18 cellular contexts compared by ENCODE assay signal in the genomic region with DNA sequence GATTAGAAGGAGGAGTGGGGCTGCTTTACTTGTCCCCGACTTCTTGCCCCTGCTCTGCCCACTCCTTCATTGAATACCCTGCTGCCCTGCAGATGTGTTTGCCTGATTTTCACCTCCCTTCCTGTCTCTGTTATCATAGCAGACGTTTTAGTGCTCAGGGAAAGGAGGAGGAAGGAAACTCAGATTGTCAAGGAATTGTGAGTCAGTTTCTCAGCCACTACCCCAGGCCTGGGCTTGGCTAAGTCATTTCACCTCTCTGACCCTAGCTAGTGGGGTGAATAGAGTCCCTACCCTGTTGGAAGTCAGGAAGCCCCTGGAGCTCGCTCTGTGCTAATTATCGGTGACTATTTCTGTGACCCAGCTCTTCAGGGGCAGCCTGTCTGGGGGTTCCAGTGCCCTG. TPM values are rescaled to one million over a fixed set of nuclear protein-coding genes. Genes with fewer than 3 reads are reported as not detected.
DNase-seq lines count a peak whose midpoint lies in the region; ATAC-seq, FAIRE-seq and TF ChIP-seq lines count a peak whose summit lies in the region.
"Had no signal": no experiment of that assay in that cellular context is flagged by ENCODE, and none has a peak within 500 bp of the region (broad histone marks: within the 10 kb centered on the region; RNA-seq: fewer than 3 reads in every experiment).

No MANE protein-coding gene starts in this region.

- no TSS peak for BruUV-seq in K562 (replicated peaks; lab: Mats Ljungman, UMichigan)

- DNase-seq in left ventricle myocardium inferior = no peak
- no peak for DNase-seq in right atrium auricular region (ENCODE audit: low spot score)
- DNase-seq in K562 (ENCODE audit: extremely low read depth in 1 of 4, low spot score in 3 of 4) = no peak
- DNase-seq in glomerular endothelial cell (ENCODE audit: extremely low read depth, low read depth, low spot score) = peak; percentile 60
- DNase-seq in vagina (ENCODE audit: extremely low spot score in 2 of 2) = no peak
- DNase-seq in HTR-8/SVneo (ENCODE audit: insufficient read length, low spot score) = no peak
- DNase-seq in GM20000 (ENCODE audit: low spot score) = no peak
- DNase-seq: ACHN; CD4-positive, alpha-beta memory T cell; DMS79 treated with DMSO at 0.1 percent for 48 hours; HCEC 1CT; Kasumi-1; NCI-H1930; NCI-H2171 treated with DMSO at 0.1 percent for 48 hours; NCI-H510A had no signal

- no peak for TF ChIP-seq EP300 in K562 (IDR thresholded peaks at IDR 0.05; ENCODE audit: low read length)

- no peak overlapping the region for H2AFZ ChIP-seq in K562 (ENCODE audit: low read depth, low read length)

- H3K36me3 ChIP-seq in left ventricle myocardium inferior (peaks cover 5% of the 10 kb centered on the region), right atrium auricular region (no peaks in the 10 kb centered on the region), K562 (ENCODE audit: control insufficient read depth, insufficient read depth, low read length) (no peaks in the 10 kb centered on the region), vagina (no peaks in the 10 kb centered on the region)

- CTCF ChIA-PET in K562 (lab: Yijun Ruan, JAX; ENCODE audit: low intra/inter-chr PET ratio) = no interaction called here

- H3K27ac ChIP-seq in left ventricle myocardium inferior (replicated peaks) (peak overlapping the region; percentile 87), right atrium auricular region (no peak overlapping the region), K562 (ENCODE audit: extremely low read depth, low read depth, low read length) (peak overlapping the region; percentile 15; the same call in 1 of the 3 replicates), vagina (peak overlapping the region; percentile 36)

- H3K27me3 ChIP-seq in left ventricle myocardium inferior (ENCODE audit: low read depth) (no peaks in the 10 kb centered on the region), right atrium auricular region (no peaks in the 10 kb centered on the region), K562 (ENCODE audit: control insufficient read depth in 2 of 2, insufficient read depth in 2 of 2, low read length in 2 of 2) (no peaks in the 10 kb centered on the region), vagina (no peaks in the 10 kb centered on the region)

- no peak for TF ChIP-seq CTCF in left ventricle myocardium inferior (IDR thresholded peaks at IDR 0.05; ENCODE audit: borderline replicate concordance)
- TF ChIP-seq CTCF in right atrium auricular region (IDR thresholded peaks at IDR 0.05) = no peak
- no peak for TF ChIP-seq CTCF in K562 (IDR thresholded peaks at IDR 0.05 in 2 of 3, conservative IDR thresholded peaks at IDR 0.05 in 1 of 3; ENCODE audit: insufficient read depth in 2 of 3, low read depth in 1 of 3, low read length in 3 of 3)
- no peak for TF ChIP-seq CTCF in vagina (IDR thresholded peaks at IDR 0.05)
- TF ChIP-seq CTCF in GM20000 (IDR thresholded peaks at IDR 0.05; ENCODE audit: extremely low read depth, missing control alignments) = no peak

- no peak overlapping the region for H3K4me3 ChIP-seq in left ventricle myocardium inferior
- no peak overlapping the region for H3K4me3 ChIP-seq in right atrium auricular region
- H3K4me3 ChIP-seq in K562 = no peak overlapping the region
- no peak overlapping the region for H3K4me3 ChIP-seq in vagina

- H3K4me1 ChIP-seq in left ventricle myocardium inferior (peaks cover 93% of the 10 kb centered on the region), right atrium auricular region (peaks cover 0 to 20% of the 10 kb centered on the region in 2 donors), K562 (replicated peaks in 1 of 2; ENCODE audit: control insufficient read depth in 2 of 2, insufficient read depth in 2 of 2, low read length in 2 of 2) (peaks cover 5 to 7% of the 10 kb centered on the region in 2 experiments; a peak in 3 of 5 replicates), vagina (peaks cover 66% of the 10 kb centered on the region)

- H3K9me1 ChIP-seq in K562 (ENCODE audit: control insufficient read depth, insufficient read depth, low read length) = no peaks in the 10 kb centered on the region

- no peak for TF ChIP-seq POLR2A in K562 (conservative IDR thresholded peaks at IDR 0.05)
- TF ChIP-seq POLR2A in vagina (IDR thresholded peaks at IDR 0.05) = no peak

- TF ChIP-seq RAD21 in K562 (CRISPR knock-in tag; conservative IDR thresholded peaks at IDR 0.05 in 1 of 2, IDR thresholded peaks at IDR 0.05 in 1 of 2) = no peak

- H3K9ac ChIP-seq in K562 (ENCODE audit: insufficient read depth in 1 of 2, low read depth in 2 of 2, low read length in 2 of 2) = no peak overlapping the region

- H3K9me3 ChIP-seq in left ventricle myocardium inferior (replicated peaks) (no peaks in the 10 kb centered on the region), right atrium auricular region (no peaks in the 10 kb centered on the region), K562 (replicated peaks; ENCODE audit: control insufficient read depth, insufficient read depth, low read depth, low read length) (no peaks in the 10 kb centered on the region), vagina (no peaks in the 10 kb centered on the region)

- in situ Hi-C loops in K562 (cut with MboI) = no loop called here

- H3K4me2 ChIP-seq in K562 (ENCODE audit: insufficient read depth, low read length) = no peak overlapping the region

- no peaks in the 10 kb centered on the region for H4K20me1 ChIP-seq in K562 (replicated peaks; ENCODE audit: control insufficient read depth, insufficient read depth, low read length)

- no peak for ATAC-seq in K562

- no peak for FAIRE-seq in K562 (lab: Jason Lieb, UNC)
- no peak for FAIRE-seq in HTR-8/SVneo (lab: Jason Lieb, UNC)
- FAIRE-seq: D721Med, G401.6, GM12891 had no signal

- 43% methylated on average over 3 of the region's 4 CpGs for WGBS in K562 (ENCODE audit: insufficient coverage, low coverage, missing lambda C conversion rate)

- POLR2A ChIA-PET in K562 (lab: Yijun Ruan, JAX) = no interaction called here

- H3K79me2 ChIP-seq in K562 (ENCODE audit: control insufficient read depth, insufficient read depth, low read length) = peaks cover 25% of the 10 kb centered on the region

- intact Hi-C loops in left ventricle myocardium inferior (cut with micrococcal nuclease) = no loop called here
- intact Hi-C loops in K562 (cut with micrococcal nuclease) = no loop called here
- intact Hi-C loops in vagina (cut with DNase I) = no loop called here

RNA-seq across cellular contexts. Expression of gene BCKDHA, which starts 3.9 kb away (rescaled TPM):
- total RNA-seq in left ventricle myocardium inferior (51.0 TPM), right atrium auricular region (10 to 100 TPM; 65.2 to 77.6 TPM), K562 (2014; rRNA removed) (44.5 and 52.5 TPM in 2 replicates), K562 (2014; rRNA removed; fragmentation: Illumina TruSeq; extraction: Trizol) (2.0 and 4.8 TPM in 2 replicates), K562 (2015; rRNA removed; fragmentation: Illumina TruSeq; extraction: Trizol) (10.6 and 14.0 TPM in 2 replicates), K562 (2021) (14.6 and 16.6 TPM in 2 replicates), glomerular endothelial cell (27.0 and 33.6 TPM in 2 replicates), vagina (68.5 TPM)
- total RNA-seq in K562 (2011; cell fraction: chromatin; rRNA removed; ENCODE audit: low replicate concordance) = 10.6 and 34.3 TPM in 2 replicates
- 28.8 and 36.0 TPM in 2 replicates for total RNA-seq in K562 (2011; cell fraction: nucleolus; rRNA removed)
- total RNA-seq in K562 (2011; cell fraction: nucleoplasm; rRNA removed) = 11.3 and 14.4 TPM in 2 replicates
- polyA plus RNA-seq in K562 (2011; rRNA removed) (14.1 and 30.0 TPM in 2 replicates), K562 (2014; fragmentation: Illumina TruSeq; extraction: Trizol) (24.0 and 28.8 TPM in 2 replicates), K562 (2014; fragmentation: Nextera tagmentation; extraction: Ambion mirVana) (1 to 10 TPM; 4.5 to 6.4 TPM), K562 (2014; rRNA removed) (23.0 and 26.9 TPM in 2 replicates)
- 42.6 and 93.8 TPM in 2 replicates for polyA plus RNA-seq in K562 (2011; cell fraction: cytosol; rRNA removed)
- polyA plus RNA-seq in K562 (2011; cell fraction: nucleus; rRNA removed) = 46.1 and 46.4 TPM in 2 replicates
- polyA plus RNA-seq in K562 (2012) = 18.7 and 29.6 TPM in 2 replicates
- 6.4 and 7.1 TPM in 2 replicates for polyA minus RNA-seq in K562 (2011; rRNA and poly(A)+ RNA removed)
- polyA minus RNA-seq in K562 (2011; cell fraction: cytosol; rRNA and poly(A)+ RNA removed) = 22.1 and 33.9 TPM in 2 replicates
- 11.6 and 15.8 TPM in 2 replicates for polyA minus RNA-seq in K562 (2011; cell fraction: nucleus; rRNA and poly(A)+ RNA removed)

RNA-seq across cellular contexts. Expression of gene EXOSC5, which starts 4.3 kb away (rescaled TPM):
- total RNA-seq in left ventricle myocardium inferior (17.4 TPM), right atrium auricular region (1 to 10 TPM; 8.5 to 9.0 TPM), K562 (2014; rRNA removed) (37.8 and 47.1 TPM in 2 replicates), K562 (2014; rRNA removed; fragmentation: Illumina TruSeq; extraction: Trizol) (8.6 and 10.9 TPM in 2 replicates), K562 (2015; rRNA removed; fragmentation: Illumina TruSeq; extraction: Trizol) (32.5 and 35.0 TPM in 2 replicates), K562 (2021) (59.7 and 66.0 TPM in 2 replicates), glomerular endothelial cell (16.7 and 17.0 TPM in 2 replicates), vagina (15.2 TPM)
- total RNA-seq in K562 (2011; cell fraction: chromatin; rRNA removed; ENCODE audit: low replicate concordance) = 10.4 and 27.0 TPM in 2 replicates
- 28.7 and 35.4 TPM in 2 replicates for total RNA-seq in K562 (2011; cell fraction: nucleolus; rRNA removed)
- total RNA-seq in K562 (2011; cell fraction: nucleoplasm; rRNA removed) = 18.0 and 19.2 TPM in 2 replicates
- polyA plus RNA-seq in K562 (2011; rRNA removed) (43.3 and 53.6 TPM in 2 replicates), K562 (2014; fragmentation: Illumina TruSeq; extraction: Trizol) (22.3 and 47.3 TPM in 2 replicates), K562 (2014; fragmentation: Nextera tagmentation; extraction: Ambion mirVana) (10 to 100 TPM; 15.1 to 41.8 TPM), K562 (2014; rRNA removed) (75.5 and 76.1 TPM in 2 replicates)
- 64.2 and 117 TPM in 2 replicates for polyA plus RNA-seq in K562 (2011; cell fraction: cytosol; rRNA removed)
- 33.3 and 35.8 TPM in 2 replicates for polyA plus RNA-seq in K562 (2011; cell fraction: nucleus; rRNA removed)
- polyA plus RNA-seq in K562 (2012) = 51.8 and 96.9 TPM in 2 replicates
- 8.8 and 12.2 TPM in 2 replicates for polyA minus RNA-seq in K562 (2011; rRNA and poly(A)+ RNA removed)
- polyA minus RNA-seq in K562 (2011; cell fraction: cytosol; rRNA and poly(A)+ RNA removed) = 19.4 and 42.8 TPM in 2 replicates
- 10.1 and 11.0 TPM in 2 replicates for polyA minus RNA-seq in K562 (2011; cell fraction: nucleus; rRNA and poly(A)+ RNA removed)

RNA-seq across cellular contexts. Expression of gene TMEM91, which starts 25.1 kb away (rescaled TPM):
- total RNA-seq in left ventricle myocardium inferior (2.8 TPM), right atrium auricular region (1 to 10 TPM; 5.0 to 8.5 TPM), K562 (2014; rRNA removed) (2.8 and 4.3 TPM in 2 replicates), K562 (2014; rRNA removed; fragmentation: Illumina TruSeq; extraction: Trizol) (1.5 and 1.6 TPM in 2 replicates), K562 (2015; rRNA removed; fragmentation: Illumina TruSeq; extraction: Trizol) (1.7 and 1.8 TPM in 2 replicates), K562 (2021) (2.3 and 2.7 TPM in 2 replicates), glomerular endothelial cell (9.4 and 10.1 TPM in 2 replicates), vagina (34.4 TPM)
- 24.4 and 50.0 TPM in 2 replicates for total RNA-seq in K562 (2011; cell fraction: chromatin; rRNA removed; ENCODE audit: low replicate concordance)
- 29.5 and 29.9 TPM in 2 replicates for total RNA-seq in K562 (2011; cell fraction: nucleolus; rRNA removed)
- total RNA-seq in K562 (2011; cell fraction: nucleoplasm; rRNA removed) = 34.4 and 41.6 TPM in 2 replicates
- polyA plus RNA-seq in K562 (2011; rRNA removed) (3.0 and 3.9 TPM in 2 replicates), K562 (2014; fragmentation: Illumina TruSeq; extraction: Trizol) (3.0 and 3.1 TPM in 2 replicates), K562 (2014; fragmentation: Nextera tagmentation; extraction: Ambion mirVana) (1 to 10 TPM; 1.2 to 1.8 TPM), K562 (2014; rRNA removed) (3.1 and 5.2 TPM in 2 replicates)
- 2.3 and 3.1 TPM in 2 replicates for polyA plus RNA-seq in K562 (2011; cell fraction: cytosol; rRNA removed)
- 18.6 and 23.2 TPM in 2 replicates for polyA plus RNA-seq in K562 (2011; cell fraction: nucleus; rRNA removed)
- 2.8 and 6.9 TPM in 2 replicates for polyA plus RNA-seq in K562 (2012)
- polyA minus RNA-seq in K562 (2011; rRNA and poly(A)+ RNA removed) = 1.9 and 2.4 TPM in 2 replicates
- 2.0 and 3.7 TPM in 2 replicates for polyA minus RNA-seq in K562 (2011; cell fraction: cytosol; rRNA and poly(A)+ RNA removed)
- polyA minus RNA-seq in K562 (2011; cell fraction: nucleus; rRNA and poly(A)+ RNA removed) = 5.4 and 6.3 TPM in 2 replicates

RNA-seq across cellular contexts. Expression of gene B3GNT8, which starts 25.7 kb away (rescaled TPM):
- total RNA-seq in left ventricle myocardium inferior (10.3 TPM), right atrium auricular region (1 to 10 TPM; 1.9 to 4.5 TPM), K562 (2014; rRNA removed) (1.00 and 2.3 TPM in 2 replicates), K562 (2014; rRNA removed; fragmentation: Illumina TruSeq; extraction: Trizol) (not detected in 2 replicates), K562 (2015; rRNA removed; fragmentation: Illumina TruSeq; extraction: Trizol) (0.83 and 0.90 TPM in 2 replicates), K562 (2021) (2.9 and 3.4 TPM in 2 replicates), glomerular endothelial cell (0.19 and 5.5 TPM in 2 replicates), vagina (35.8 TPM)
- total RNA-seq in K562 (2011; cell fraction: chromatin; rRNA removed; ENCODE audit: low replicate concordance) = 0.35 and 1.2 TPM in 2 replicates
- 2.5 and 3.7 TPM in 2 replicates for total RNA-seq in K562 (2011; cell fraction: nucleolus; rRNA removed)
- total RNA-seq in K562 (2011; cell fraction: nucleoplasm; rRNA removed) = 0.66 TPM in 1 of 2 replicates, not detected in the other
- polyA plus RNA-seq in K562 (2011; rRNA removed) (0.23 and 0.35 TPM in 2 replicates), K562 (2014; fragmentation: Illumina TruSeq; extraction: Trizol) (0.21 and 2.0 TPM in 2 replicates), K562 (2014; fragmentation: Nextera tagmentation; extraction: Ambion mirVana) (under 1 TPM in 1 of 2 experiments, not detected in 1; 0.11 TPM), K562 (2014; rRNA removed) (0.65 and 1.3 TPM in 2 replicates)
- polyA plus RNA-seq in K562 (2011; cell fraction: cytosol; rRNA removed) = 0.18 and 0.86 TPM in 2 replicates
- polyA plus RNA-seq in K562 (2011; cell fraction: nucleus; rRNA removed) = 0.25 and 0.50 TPM in 2 replicates
- 2.8 and 5.4 TPM in 2 replicates for polyA plus RNA-seq in K562 (2012)
- polyA minus RNA-seq in K562 (2011; rRNA and poly(A)+ RNA removed) = 0.09 and 0.28 TPM in 2 replicates
- polyA minus RNA-seq in K562 (2011; cell fraction: cytosol; rRNA and poly(A)+ RNA removed) = 1.8 TPM in 1 of 2 replicates, not detected in the other
- polyA minus RNA-seq in K562 (2011; cell fraction: nucleus; rRNA and poly(A)+ RNA removed) = 0.67 and 0.81 TPM in 2 replicates

RNA-seq across cellular contexts. Expression of gene B9D2, which starts 37.5 kb away (rescaled TPM):
- total RNA-seq in left ventricle myocardium inferior = 2.5 TPM
- 1 to 10 TPM; 1.9 to 3.8 TPM for total RNA-seq in right atrium auricular region
- 2.5 and 4.1 TPM in 2 replicates for total RNA-seq in K562 (2011; cell fraction: chromatin; rRNA removed; ENCODE audit: low replicate concordance)
- 2.6 and 4.3 TPM in 2 replicates for total RNA-seq in K562 (2011; cell fraction: nucleolus; rRNA removed)
- 2.5 and 2.7 TPM in 2 replicates for total RNA-seq in K562 (2011; cell fraction: nucleoplasm; rRNA removed)
- 3.5 and 6.7 TPM in 2 replicates for total RNA-seq in K562 (2014; rRNA removed)
- 0.54 and 1.6 TPM in 2 replicates for total RNA-seq in K562 (2014; rRNA removed; fragmentation: Illumina TruSeq; extraction: Trizol)
- total RNA-seq in K562 (2015; rRNA removed; fragmentation: Illumina TruSeq; extraction: Trizol) = 5.2 and 5.5 TPM in 2 replicates
- 6.0 and 6.9 TPM in 2 replicates for total RNA-seq in K562 (2021)
- 2.8 and 5.8 TPM in 2 replicates for polyA plus RNA-seq in K562 (2011; rRNA removed)
- 5.3 and 10.7 TPM in 2 replicates for polyA plus RNA-seq in K562 (2011; cell fraction: cytosol; rRNA removed)
- polyA plus RNA-seq in K562 (2011; cell fraction: nucleus; rRNA removed) = 5.0 and 5.1 TPM in 2 replicates
- 9.2 and 11.3 TPM in 2 replicates for polyA plus RNA-seq in K562 (2012)
- polyA plus RNA-seq in K562 (2014; fragmentation: Illumina TruSeq; extraction: Trizol) = 2.2 and 3.4 TPM in 2 replicates
- polyA plus RNA-seq in K562 (2014; fragmentation: Nextera tagmentation; extraction: Ambion mirVana) = 1 to 10 TPM in 1 of 2 experiments, under 1 TPM in 1; 0.83 to 1.4 TPM
- polyA plus RNA-seq in K562 (2014; rRNA removed) = 3.4 and 3.5 TPM in 2 replicates
- polyA minus RNA-seq in K562 (2011; rRNA and poly(A)+ RNA removed) = 0.69 and 0.84 TPM in 2 replicates
- 2.3 and 2.5 TPM in 2 replicates for polyA minus RNA-seq in K562 (2011; cell fraction: cytosol; rRNA and poly(A)+ RNA removed)
- 1.9 and 2.3 TPM in 2 replicates for polyA minus RNA-seq in K562 (2011; cell fraction: nucleus; rRNA and poly(A)+ RNA removed)
- 7.6 and 8.2 TPM in 2 replicates for total RNA-seq in glomerular endothelial cell
- total RNA-seq in vagina = not detected

Comparison
In these comparisons a context has a peak if more than half of its experiments do, and no peak if none do; other contexts are left out.
1. H3K27ac ChIP-seq: peak in left ventricle myocardium inferior (single experiment), K562 (single experiment) and vagina (single experiment); none in right atrium auricular region (0 of 2).